Comparison of ENCODE assay signal across 8 cellular contexts in the genomic region with DNA sequence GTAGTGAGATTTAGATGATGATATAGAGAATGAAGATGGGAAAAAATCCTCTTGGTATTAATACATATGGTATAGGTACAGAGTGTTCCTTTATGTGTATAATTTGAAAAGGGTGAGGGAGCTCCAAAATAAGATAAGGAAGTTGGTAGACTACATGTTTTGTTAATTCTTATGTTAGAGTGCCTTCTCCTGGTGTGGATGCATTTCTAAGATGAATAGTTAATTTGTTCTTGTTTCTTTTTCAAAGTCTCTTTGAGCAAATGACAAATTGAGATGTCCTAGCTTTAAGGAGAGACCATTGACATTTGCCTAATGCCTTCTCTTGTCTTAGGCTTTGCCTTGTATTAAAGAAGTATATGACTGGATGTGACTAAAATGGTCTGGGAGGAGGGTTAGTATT. TPM values are rescaled to one million over a fixed set of nuclear protein-coding genes. Genes with fewer than 3 reads are reported as not detected.
DNase-seq lines count a peak whose midpoint lies in the region; ATAC-seq, FAIRE-seq and TF ChIP-seq lines count a peak whose summit lies in the region.

No MANE protein-coding gene starts in this region.

- peak overlapping the region; percentile 34 to 90 (median 85) for H3K27ac Mint-ChIP-seq in naive thymus-derived CD4-positive, alpha-beta T cell

- intact Hi-C loops in naive thymus-derived CD4-positive, alpha-beta T cell (cut with micrococcal nuclease) = loop anchor here (1.0 to 5.0 kb wide), 3 partner anchors 68 to 118 kb away; no protein-coding TSS in a partner anchor

- H3K9me3 ChIP-seq in naive thymus-derived CD4-positive, alpha-beta T cell (ENCODE audit: control insufficient read depth in 2 of 3, low read length in 3 of 3) = no peaks in the 10 kb centered on the region

- peaks cover 18 to 22% of the 10 kb centered on the region in 2 donors for H3K4me1 ChIP-seq in naive thymus-derived CD4-positive, alpha-beta T cell (ENCODE audit: control insufficient read depth in 2 of 2, insufficient read depth in 2 of 2, low read length in 2 of 2)

- in situ Hi-C loops in Caki2 (cut with HindIII; ENCODE audit: low pct_unique_long_range_greater_than_20kb, low sequenced_read_pairs) = no loop called here

- H3K36me3 ChIP-seq in bronchial epithelial cell (ENCODE audit: control insufficient read depth, insufficient read depth, low read length) = no peaks in the 10 kb centered on the region
- H3K36me3 ChIP-seq in naive thymus-derived CD4-positive, alpha-beta T cell (ENCODE audit: control insufficient read depth in 2 of 3, insufficient read depth in 3 of 3, low read length in 3 of 3) = no peaks in the 10 kb centered on the region

- no peaks in the 10 kb centered on the region for H3K27me3 Mint-ChIP-seq in naive thymus-derived CD4-positive, alpha-beta T cell

- no peaks in the 10 kb centered on the region for H3K27me3 ChIP-seq in bronchial epithelial cell (ENCODE audit: control insufficient read depth, insufficient read depth, low read length)
- H3K27me3 ChIP-seq in naive thymus-derived CD4-positive, alpha-beta T cell (ENCODE audit: control insufficient read depth in 2 of 2, insufficient read depth in 2 of 2, low read length in 2 of 2) = no peaks in the 10 kb centered on the region

- H3K9me3 Mint-ChIP-seq in naive thymus-derived CD4-positive, alpha-beta T cell = no peaks in the 10 kb centered on the region

- FAIRE-seq in bronchial epithelial cell (lab: Jason Lieb, UNC) = no peak

- CTCF ChIA-PET in naive thymus-derived CD4-positive, alpha-beta T cell (lab: Charles Lee) = interaction anchor here (0.8 to 5.9 kb wide), 13 partner anchors 10 to 668 kb away, joined by 3 to 60 read pairs (median 5); a partner anchor contains a TSS

- H3K4me3 Mint-ChIP-seq in naive thymus-derived CD4-positive, alpha-beta T cell = peak overlapping the region in 6 of 10 donors; percentile 6 to 81 (median 40)

- POLR2A ChIA-PET in naive thymus-derived CD4-positive, alpha-beta T cell (lab: Charles Lee) = interaction anchor here (1.0 to 3.1 kb wide), 4 partner anchors 35 to 118 kb away, joined by 4 to 23 read pairs (median 9); a partner anchor contains a TSS

- peaks cover 6 to 23% (median 11%) of the 10 kb centered on the region in 5 donors for H3K36me3 Mint-ChIP-seq in naive thymus-derived CD4-positive, alpha-beta T cell

- TF ChIP-seq CTCF in bronchial epithelial cell (IDR thresholded peaks at IDR 0.05; ENCODE audit: insufficient read depth, low read length, severe bottlenecking) = peak; percentile 17

- peaks cover 32 to 81% (median 69%) of the 10 kb centered on the region in 7 donors for H3K4me1 Mint-ChIP-seq in naive thymus-derived CD4-positive, alpha-beta T cell

- H3K4me3 ChIP-seq in bronchial epithelial cell (ENCODE audit: low read depth, low read length) = no peak overlapping the region
- no peak overlapping the region for H3K4me3 ChIP-seq in naive thymus-derived CD4-positive, alpha-beta T cell (ENCODE audit: low read length)

- DNase-seq in Caki2 (ENCODE audit: low read depth) (peak; percentile 39), LHCN-M2 (ENCODE audit: low read depth) (peak; percentile 48), bronchial epithelial cell (ENCODE audit: low read depth) (peak; percentile 56), NCI-H524 treated with DMSO at 0.1 percent for 48 hours (lab: John Stamatoyannopoulos, UW) (no peak)
- DNase-seq in naive thymus-derived CD4-positive, alpha-beta T cell = peak in 6 of 9 donors; percentile 21 to 49 (median 36)
- DNase-seq in effector CD4-positive, alpha-beta T cell = no peak
- DNase-seq in stimulated activated CD4-positive, alpha-beta T cell treated with anti-CD3 and anti-CD28 coated beads, Interleukin-15, amount 100 ng/mL, for 24 hours = no peak

- peak; percentile 46 for ATAC-seq in naive thymus-derived CD4-positive, alpha-beta T cell
- no peak for ATAC-seq in GM18511 (IDR thresholded peaks at IDR 0.05; ENCODE audit: unreplicated experiment)

- no peak overlapping the region for H3K27ac ChIP-seq in naive thymus-derived CD4-positive, alpha-beta T cell (ENCODE audit: low read depth, low read length)

RNA-seq across cellular contexts. Expression of a gene that starts 34.1 kb away (rescaled TPM):
- total RNA-seq in Caki2 (2014; rRNA removed; shearing (Covaris generic); ENCODE audit: low replicate concordance) = 18.3 and 29.1 TPM in 2 replicates
- 35.4 and 55.3 TPM in 2 replicates for total RNA-seq in LHCN-M2 (2014; rRNA removed)
- 15.8 TPM for polyA plus RNA-seq in LHCN-M2 (2012)
- total RNA-seq in bronchial epithelial cell = 41.1 and 53.4 TPM in 2 replicates
- total RNA-seq in naive thymus-derived CD4-positive, alpha-beta T cell = 100 to 1,000 TPM; 170 to 400 (median 241) TPM
- 100 to 1,000 TPM; 108 to 148 TPM for polyA plus RNA-seq in naive thymus-derived CD4-positive, alpha-beta T cell

Comparison
In these comparisons a context has a peak if more than half of its experiments do, and no peak if none do; other contexts are left out.
1. DNase-seq: peak in Caki2 (single experiment), LHCN-M2 (single experiment), bronchial epithelial cell (single experiment) and naive thymus-derived CD4-positive, alpha-beta T cell (6 of 9); none in NCI-H524 treated with DMSO at 0.1 percent for 48 hours (single experiment), effector CD4-positive, alpha-beta T cell (single experiment) and stimulated activated CD4-positive, alpha-beta T cell treated with anti-CD3 and anti-CD28 coated beads, Interleukin-15, amount 100 ng/mL, for 24 hours (single experiment).